13 cellular contexts compared by ENCODE assay signal in the genomic region with DNA sequence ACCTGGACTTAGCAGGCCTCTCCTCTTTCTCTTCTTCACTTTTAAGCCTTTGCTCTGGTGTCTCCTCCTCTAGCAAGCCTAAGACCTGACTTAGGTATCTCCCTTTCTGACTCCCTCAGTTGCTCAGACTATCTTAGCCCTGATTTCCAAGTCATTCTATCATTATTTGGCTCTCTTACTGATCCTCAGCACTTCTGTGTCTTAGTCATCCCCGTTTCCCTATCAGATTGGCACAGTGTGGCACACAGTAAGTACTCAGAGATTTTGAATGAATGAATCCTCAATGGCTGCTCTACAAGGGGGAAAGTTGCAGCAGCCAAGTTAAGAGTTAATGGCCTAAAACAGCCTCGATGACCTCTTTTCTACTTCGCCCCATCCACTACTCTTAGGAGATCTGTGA.
"Had no signal": no experiment of that assay in that cellular context is flagged by ENCODE, and none has a peak within 500 bp of the region (broad histone marks: within the 10 kb centered on the region; RNA-seq: fewer than 3 reads in every experiment).

No MANE protein-coding gene starts in this region.

- DNase-seq: activated B cell treated with CpG ODN at 0.5 μM for 24 hours; activated CD4-positive, alpha-beta T cell treated with anti-CD3 and anti-CD28 coated beads, Interleukin-2, amount 10 ng/mL, durations not matched to agents 7 days and 5 days; activated CD8-positive, alpha-beta memory T cell treated with anti-CD3 and anti-CD28 coated beads, Interleukin-2, amount 50 U/mL, for 48 hours; activated gamma-delta T cell; activated T-cell treated with anti-CD3 and anti-CD28 coated beads, Interleukin-2, amount 50 U/mL, for 72 hours; head of caudate nucleus; stimulated activated CD4-positive, alpha-beta T cell treated with anti-CD3 and anti-CD28 coated beads, Interleukin-2, amount 100 ng/mL, for 48 hours; T-helper 2 cell; transverse colon had no signal

- H3K36me3 ChIP-seq: neural progenitor cell, transverse colon had no signal

- H3K4me3 ChIP-seq: neural progenitor cell, transverse colon had no signal

- H3K4me1 ChIP-seq: neural progenitor cell, parathyroid adenoma had no signal

- H3K27me3 ChIP-seq: transverse colon had no signal

- H3K9me3 ChIP-seq: transverse colon had no signal

- ATAC-seq: activated naive CD4-positive, alpha-beta T cell treated with anti-CD3 and anti-CD28 coated beads, Interleukin-2, amount 50 U/mL, for 72 hours; activated T-cell treated with anti-CD3 and anti-CD28 coated beads, Interleukin-2, amount 50 U/mL, for 72 hours; stimulated activated memory B cell treated with anti-CD40 and anti-IgM and Interleukin-4, amounts not matched to agents 10 μg/mL and 1 μg/mL and 100 μg/mL, for 72 hours had no signal

- H3K27ac ChIP-seq: neural progenitor cell had no signal
